In genomic region chr20:57214427-57214826, GRCh38 we compare ENCODE assay signal across 32 cellular contexts. TPM values are rescaled to one million over a fixed set of nuclear protein-coding genes. Genes with fewer than 3 reads are reported as not detected.
"Had no signal": no experiment of that assay in that cellular context is flagged by ENCODE, and none has a peak within 500 bp of the region (broad histone marks: within the 10 kb centered on the region; RNA-seq: fewer than 3 reads in every experiment).

No MANE protein-coding gene starts in this region.

- H3K27me3 ChIP-seq: ovary, right atrium auricular region, right lobe of liver, testis, thyroid gland, transverse colon, upper lobe of right lung, uterus had no signal

- H3K36me3 ChIP-seq: left lung, lower lobe of right lung, neutrophil, ovary, right atrium auricular region, right lobe of liver, stomach, thyroid gland, transverse colon, upper lobe of right lung, uterus had no signal

- H3K4me3 ChIP-seq: left lung, lower lobe of right lung, mucosa of descending colon, ovary, right atrium auricular region, right lobe of liver, smooth muscle cell, stomach, testis, thyroid gland, transverse colon, upper lobe of right lung, uterus had no signal

- H3K27ac ChIP-seq: left lung, lower lobe of right lung, neutrophil, ovary, right atrium auricular region, right lobe of liver, stomach, testis, transverse colon, upper lobe of right lung, uterus had no signal

- H3K9me3 ChIP-seq: left lung, lower lobe of right lung, mucosa of descending colon, neutrophil, ovary, right atrium auricular region, right lobe of liver, stomach, testis, thyroid gland, transverse colon, upper lobe of right lung, uterus had no signal

- ATAC-seq: left colon; left lung; lower lobe of right lung; mucosa of descending colon; naive thymus-derived CD4-positive, alpha-beta T cell; natural killer cell treated with Interleukin-12 subunit alpha and Interleukin-12 subunit beta and Interleukin-15 and Interleukin-18, amount 100 ng/mL, for 72 hours; right lobe of liver; stimulated activated naive B cell treated with anti-CD40 and anti-IgM and Interleukin-4, amounts not matched to agents 10 μg/mL and 1 μg/mL and 100 μg/mL, for 72 hours; stimulated activated naive CD8-positive, alpha-beta T cell treated with anti-CD3 and anti-CD28 coated beads, Interleukin-15, Interleukin-2, amounts not matched to agents 100 U/mL and 50 U/mL, for 24 hours; upper lobe of right lung had no signal

- H3K4me1 ChIP-seq: left lung, lower lobe of right lung, testis, upper lobe of right lung had no signal

- FAIRE-seq: islet of Langerhans, kidney had no signal

- DNase-seq: hypothalamus; immature natural killer cell; left colon; left lung; lower lobe of right lung; mesendoderm; mucosa of descending colon; naive thymus-derived CD4-positive, alpha-beta T cell; occipital lobe; ovary; right lobe of liver; stimulated activated CD4-positive, alpha-beta T cell treated with anti-CD3 and anti-CD28 coated beads, Interleukin-1b, Interleukin-23, amount 100 ng/mL, for 48 hours; stimulated activated CD4-positive, alpha-beta T cell treated with anti-CD3 and anti-CD28 coated beads, Interleukin-2, amount 100 ng/mL, for 48 hours; stimulated activated CD4-positive, alpha-beta T cell treated with anti-CD3 and anti-CD28 coated beads, Interleukin-4, amount 100 ng/mL, for 4 hours; stimulated activated CD8-positive, alpha-beta memory T cell treated with anti-CD3 and anti-CD28 coated beads, Interleukin-4, amount 100 ng/mL, for 48 hours; stimulated activated naive B cell treated with anti-CD40 and anti-IgM and Interleukin-4, amounts not matched to agents 10 μg/mL and 1 μg/mL and 100 μg/mL, for 72 hours; stimulated activated naive CD8-positive, alpha-beta T cell treated with anti-CD3 and anti-CD28 coated beads, Interleukin-15, Interleukin-2, amounts not matched to agents 100 U/mL and 50 U/mL, for 24 hours; stomach; testis; thyroid gland; transverse colon; upper lobe of right lung; uterus had no signal

- H3K4me2 ChIP-seq: smooth muscle cell had no signal

RNA-seq across cellular contexts. Expression of gene BMP7, which starts 52.0 kb away (rescaled TPM):
- total RNA-seq: liver; myocyte; naive thymus-derived CD4-positive, alpha-beta T cell; natural killer cell treated with Interleukin-12 subunit alpha and Interleukin-12 subunit beta and Interleukin-15 and Interleukin-18, amount 100 ng/mL, for 72 hours; pulmonary artery endothelial cell; right lobe of liver had no signal
- polyA plus RNA-seq: immature natural killer cell; liver; naive thymus-derived CD4-positive, alpha-beta T cell had no signal
